Comparison of ENCODE assay signal across 18 cellular contexts in genomic region chr3:194273396-194274310, GRCh38.
A peak's percentile ranks its signal among the peaks of the same experiment; 100 is the strongest.
DNase-seq lines count a peak whose midpoint lies in the region; ATAC-seq, FAIRE-seq and TF ChIP-seq lines count a peak whose summit lies in the region.
"Had no signal": no experiment of that assay in that cellular context is flagged by ENCODE, and none has a peak within 500 bp of the region (broad histone marks: within the 10 kb centered on the region; RNA-seq: fewer than 3 reads in every experiment).

No MANE protein-coding gene starts in this region.

- no peak overlapping the region for H3K4me3 Mint-ChIP-seq in natural killer cell treated with Interleukin-12 subunit alpha and Interleukin-12 subunit beta and Interleukin-15 and Interleukin-18, amount 100 ng/mL, for 72 hours
- no peak overlapping the region for H3K4me3 Mint-ChIP-seq in natural killer cell
- H3K4me3 Mint-ChIP-seq: activated CD8-positive, alpha-beta T cell treated with anti-CD3 and anti-CD28 coated beads for 36 hours; activated T-helper 1 cell treated with anti-CD3 and anti-CD28 coated beads, Interleukin-12 subunit alpha, Interleukin-12 subunit beta, Interleukin-2, Interleukin-4 antibody, amounts not matched to agents 30 ng/mL and 10 ng/mL and 1 ng/mL, durations not matched to agents 14 hours and 24 hours and 36 hours; CD4-positive, alpha-beta memory T cell; T-cell had no signal

- H3K9ac ChIP-seq in H1 (replicated peaks in 1 of 4; ENCODE audit: extremely low read depth in 1 of 4, low read depth in 3 of 4, low read length in 3 of 4) = no peak overlapping the region
- H3K9ac ChIP-seq in neuronal stem cell (ENCODE audit: low read depth, low read length, poor library complexity) = no peak overlapping the region

- H3K4ac ChIP-seq in H1 (replicated peaks; ENCODE audit: insufficient read length, low read depth, low read length) (no peak overlapping the region), neuronal stem cell (ENCODE audit: low read length) (peak overlapping the region; percentile 39)

- H3K27me3 ChIP-seq in H1 (replicated peaks in 1 of 4; ENCODE audit: control insufficient read depth in 3 of 4, extremely low read depth in 1 of 4, insufficient read depth in 3 of 4, low read length in 3 of 4) (peaks cover 0 to 4% (median 1%) of the 10 kb centered on the region in 4 experiments; a peak in 3 of 7 replicates), neuronal stem cell (ENCODE audit: control insufficient read depth in 3 of 3, insufficient read depth in 3 of 3, low read depth in 1 of 3, low read length in 3 of 3) (no peaks in the 10 kb centered on the region), uterus (no peaks in the 10 kb centered on the region), vagina (no peaks in the 10 kb centered on the region)

- peak in 1 of 2 donors; percentile 18 for ATAC-seq in natural killer cell treated with Interleukin-12 subunit alpha and Interleukin-12 subunit beta and Interleukin-15 and Interleukin-18, amount 100 ng/mL, for 72 hours
- ATAC-seq in natural killer cell = no peak
- ATAC-seq: activated CD8-positive, alpha-beta T cell treated with anti-CD3 and anti-CD28 coated beads for 36 hours; T-cell had no signal

- 91% methylated on average over 19 of the region's 19 CpGs; no CpG with 5 or more reads in 1 of the 2 experiments for WGBS in H1 (ENCODE audit: extremely low coverage in 1 of 2, insufficient coverage in 1 of 2, insufficient read length in 1 of 2, insufficient replicate concordance in 2 of 2, low coverage in 1 of 2, low lambda C conversion rate in 2 of 2, missing lambda C conversion rate in 1 of 2), 2 experiments
- no CpG with 5 or more reads among the region's 19 CpGs for WGBS in neuronal stem cell (ENCODE audit: extremely low coverage in 2 of 2, insufficient read length in 2 of 2, insufficient replicate concordance in 1 of 2), 2 donors

- peak; percentile 55 for DNase-seq in natural killer cell treated with Interleukin-12 subunit alpha and Interleukin-12 subunit beta and Interleukin-15 and Interleukin-18, amount 100 ng/mL, for 72 hours (ENCODE audit: low spot score)
- no peak for DNase-seq in natural killer cell
- DNase-seq in H1 (ENCODE audit: low read depth in 1 of 2, low spot score in 2 of 2) = no peak
- no peak for DNase-seq in neuronal stem cell (ENCODE audit: low spot score)
- DNase-seq in uterus = peak; percentile 10 to 20
- DNase-seq in NCI-H1930 (lab: John Stamatoyannopoulos, UW) = no peak
- DNase-seq in NCI-H1048 (lab: John Stamatoyannopoulos, UW) = no peak
- no peak for DNase-seq in vagina (ENCODE audit: extremely low spot score in 2 of 2)
- DNase-seq: ACHN; activated CD8-positive, alpha-beta T cell treated with anti-CD3 and anti-CD28 coated beads for 36 hours; CD4-positive, alpha-beta memory T cell; immature natural killer cell; NCI-H2107; NCI-H748 treated with DMSO at 0.1 percent for 48 hours; stimulated activated naive CD4-positive, alpha-beta T cell had no signal

- H3K23me2 ChIP-seq in H1 (ENCODE audit: low read depth, low read length) = no peaks in the 10 kb centered on the region

- TF ChIP-seq EP300 in H1 (IDR thresholded peaks at IDR 0.05; ENCODE audit: borderline replicate concordance in 1 of 2, low read depth in 2 of 2, low read length in 2 of 2) = no peak

- peaks cover 0 to 26% (median 10%) of the 10 kb centered on the region in 4 experiments; a peak in 6 of 7 replicates for H3K4me1 ChIP-seq in H1 (replicated peaks in 1 of 4; ENCODE audit: control insufficient read depth in 3 of 4, insufficient read depth in 4 of 4, low read length in 3 of 4)
- peaks cover 42 to 48% of the 10 kb centered on the region in 2 donors for H3K4me1 ChIP-seq in neuronal stem cell (ENCODE audit: control insufficient read depth in 2 of 2, insufficient read depth in 1 of 2, low read depth in 1 of 2, low read length in 2 of 2)
- peaks cover 7 to 33% of the 10 kb centered on the region in 2 donors for H3K4me1 ChIP-seq in uterus
- H3K4me1 ChIP-seq in vagina = peaks cover 74% of the 10 kb centered on the region

- TF ChIP-seq RAD21 in H1 (IDR thresholded peaks at IDR 0.05 in 1 of 2, conservative IDR thresholded peaks at IDR 0.05 in 1 of 2; ENCODE audit: low read depth in 2 of 2, low read length in 2 of 2) = no peak

- H2AFZ ChIP-seq in H1 (ENCODE audit: low read length) = no peak overlapping the region
- H2AFZ ChIP-seq in neuronal stem cell (ENCODE audit: low read length) = no peak overlapping the region

- H3K27ac Mint-ChIP-seq in natural killer cell treated with Interleukin-12 subunit alpha and Interleukin-12 subunit beta and Interleukin-15 and Interleukin-18, amount 100 ng/mL, for 72 hours = no peak overlapping the region
- H3K27ac Mint-ChIP-seq in natural killer cell = peak overlapping the region in 1 of 2 donors; percentile 31
- H3K27ac Mint-ChIP-seq: activated CD8-positive, alpha-beta T cell treated with anti-CD3 and anti-CD28 coated beads for 36 hours; activated T-helper 1 cell treated with anti-CD3 and anti-CD28 coated beads, Interleukin-12 subunit alpha, Interleukin-12 subunit beta, Interleukin-2, Interleukin-4 antibody, amounts not matched to agents 30 ng/mL and 10 ng/mL and 1 ng/mL, durations not matched to agents 14 hours and 24 hours and 36 hours; CD4-positive, alpha-beta memory T cell; progenitor cell of endocrine pancreas; T-cell had no signal

- no peak overlapping the region for H3K14ac ChIP-seq in H1 (ENCODE audit: insufficient read length)
- H3K14ac ChIP-seq in neuronal stem cell (ENCODE audit: low read length) = no peak overlapping the region

- H4K5ac ChIP-seq in H1 (ENCODE audit: insufficient read length, low read depth, low read length) = no peak overlapping the region

- FAIRE-seq in H1 (lab: Jason Lieb, UNC) = no peak

- H2AK5ac ChIP-seq in H1 (ENCODE audit: low read depth, low read length) (peak overlapping the region; percentile 48; the same call in 1 of the 2 replicates), neuronal stem cell (ENCODE audit: low read depth, low read length) (peak overlapping the region; percentile 81)

- H3K79me2 ChIP-seq in H1 (ENCODE audit: control insufficient read depth in 1 of 2, insufficient read depth in 2 of 2, low read length in 2 of 2) = no peaks in the 10 kb centered on the region

- TF ChIP-seq POLR2A in H1 (IDR thresholded peaks at IDR 0.05; ENCODE audit: control extremely low read depth in 1 of 2, low read depth in 2 of 2, low read length in 2 of 2) (no peak), uterus (IDR thresholded peaks at IDR 0.05) (no peak), vagina (IDR thresholded peaks at IDR 0.05) (no peak)

- H2BK12ac ChIP-seq in H1 (ENCODE audit: low read depth, low read length) = peak overlapping the region; percentile 80; the same call in 1 of the 2 replicates
- H2BK12ac ChIP-seq in neuronal stem cell (ENCODE audit: low read length) = peak overlapping the region; percentile 98

- no peak overlapping the region for H3K56ac ChIP-seq in H1 (replicated peaks; ENCODE audit: insufficient read length, low read depth, low read length)

- H3K27me3 Mint-ChIP-seq in natural killer cell treated with Interleukin-12 subunit alpha and Interleukin-12 subunit beta and Interleukin-15 and Interleukin-18, amount 100 ng/mL, for 72 hours = no peaks in the 10 kb centered on the region
- no peaks in the 10 kb centered on the region for H3K27me3 Mint-ChIP-seq in natural killer cell (ENCODE audit: low read depth in 2 of 2)
- H3K27me3 Mint-ChIP-seq: progenitor cell of endocrine pancreas had no signal

- H2BK15ac ChIP-seq in H1 (ENCODE audit: low read length) (peak overlapping the region; percentile 74; the same call in 1 of the 2 replicates), neuronal stem cell (ENCODE audit: low read length) (peak overlapping the region; percentile 55)

- TF ChIP-seq CTCF in natural killer cell (IDR thresholded peaks at IDR 0.05) (no peak), H1 (IDR thresholded peaks at IDR 0.05; ENCODE audit: control extremely low read depth in 1 of 3, insufficient read depth in 1 of 3, low read depth in 1 of 3, low read length in 3 of 3) (no peak), uterus (IDR thresholded peaks at IDR 0.05) (no peak), vagina (IDR thresholded peaks at IDR 0.05) (no peak)

- H3K4me2 ChIP-seq in H1 (ENCODE audit: insufficient read depth in 1 of 2, low read depth in 2 of 2, low read length in 2 of 2) (no peak overlapping the region), neuronal stem cell (ENCODE audit: insufficient read depth, low read length, poor library complexity, severe bottlenecking) (no peak overlapping the region)

- H4K20me1 ChIP-seq in H1 (replicated peaks in 1 of 2; ENCODE audit: control insufficient read depth in 1 of 2, insufficient read depth in 2 of 2, low read length in 2 of 2) = no peaks in the 10 kb centered on the region

- no peaks in the 10 kb centered on the region for H3K36me3 Mint-ChIP-seq in natural killer cell treated with Interleukin-12 subunit alpha and Interleukin-12 subunit beta and Interleukin-15 and Interleukin-18, amount 100 ng/mL, for 72 hours
- no peaks in the 10 kb centered on the region for H3K36me3 Mint-ChIP-seq in natural killer cell
- H3K36me3 Mint-ChIP-seq: CD4-positive, alpha-beta memory T cell; T-cell had no signal

- no peak overlapping the region; the same call in 1 of the 2 replicates for H3K18ac ChIP-seq in H1 (ENCODE audit: extremely low read depth, low read length)
- H3K18ac ChIP-seq in neuronal stem cell (ENCODE audit: low read length) = peak overlapping the region; percentile 87

- H3K23ac ChIP-seq in H1 (ENCODE audit: insufficient read length) = no peak overlapping the region
- peak overlapping the region; percentile 38 for H3K23ac ChIP-seq in neuronal stem cell (ENCODE audit: low read depth, low read length, poor library complexity)

- POLR2A ChIA-PET in H1 (lab: Charles Lee; ENCODE audit: partially characterized antibody) = interaction anchor here (1.1 kb wide), 1 partner anchor 459 kb away, joined by 3 read pairs; no protein-coding TSS in a partner anchor

- H3K27ac ChIP-seq in H1 (ENCODE audit: low read depth, low read length) (no peak overlapping the region), neuronal stem cell (replicated peaks; ENCODE audit: low read length) (no peak overlapping the region), uterus (peak overlapping the region in 1 of 2 donors; percentile 17), vagina (no peak overlapping the region)

- H3K79me1 ChIP-seq in H1 (ENCODE audit: low read depth, low read length) (no peaks in the 10 kb centered on the region), neuronal stem cell (ENCODE audit: low read depth, low read length) (no peaks in the 10 kb centered on the region)

- no peaks in the 10 kb centered on the region for H3K9me3 Mint-ChIP-seq in natural killer cell treated with Interleukin-12 subunit alpha and Interleukin-12 subunit beta and Interleukin-15 and Interleukin-18, amount 100 ng/mL, for 72 hours
- no peaks in the 10 kb centered on the region for H3K9me3 Mint-ChIP-seq in natural killer cell
- H3K9me3 Mint-ChIP-seq: activated CD8-positive, alpha-beta T cell treated with anti-CD3 and anti-CD28 coated beads for 36 hours; activated T-helper 1 cell treated with anti-CD3 and anti-CD28 coated beads, Interleukin-12 subunit alpha, Interleukin-12 subunit beta, Interleukin-2, Interleukin-4 antibody, amounts not matched to agents 30 ng/mL and 10 ng/mL and 1 ng/mL, durations not matched to agents 14 hours and 24 hours and 36 hours; CD4-positive, alpha-beta memory T cell; immature natural killer cell; T-cell had no signal

- intact Hi-C loops in natural killer cell (cut with micrococcal nuclease) = no loop called here
- intact Hi-C loops in uterus (cut with DNase I; ENCODE audit: low total_unique reads) = no loop called here
- intact Hi-C loops in vagina (cut with DNase I) = loop anchor here (5.0 kb wide), 1 partner anchor 271 kb away; no protein-coding TSS in a partner anchor

- H3K9me3 ChIP-seq in H1 (ENCODE audit: insufficient read depth in 2 of 2, low read depth in 1 of 2, low read length in 1 of 2) (no peaks in the 10 kb centered on the region), neuronal stem cell (replicated peaks in 1 of 2; ENCODE audit: control insufficient read depth in 2 of 2, insufficient read depth in 1 of 2, low read depth in 1 of 2, low read length in 2 of 2) (no peaks in the 10 kb centered on the region), uterus (no peaks in the 10 kb centered on the region), vagina (no peaks in the 10 kb centered on the region)

- H3K4me3 ChIP-seq in H1 (ENCODE audit: extremely low read depth in 1 of 4, insufficient read depth in 2 of 4, low read depth in 3 of 4, low read length in 4 of 4) (no peak overlapping the region), neuronal stem cell (ENCODE audit: low read length in 2 of 2) (no peak overlapping the region), uterus (no peak overlapping the region), vagina (no peak overlapping the region)

- peak overlapping the region; percentile 80; the same call in 1 of the 2 replicates for H2BK20ac ChIP-seq in H1 (ENCODE audit: low read length)

- H3K36me3 ChIP-seq in H1 (ENCODE audit: control insufficient read depth in 2 of 4, insufficient read depth in 4 of 4, low read length in 3 of 4) (no peaks in the 10 kb centered on the region), neuronal stem cell (replicated peaks in 1 of 2; ENCODE audit: control insufficient read depth in 2 of 2, insufficient read depth in 2 of 2, low read length in 2 of 2) (no peaks in the 10 kb centered on the region), uterus (no peaks in the 10 kb centered on the region), vagina (no peaks in the 10 kb centered on the region)

- H3K4me1 Mint-ChIP-seq in natural killer cell treated with Interleukin-12 subunit alpha and Interleukin-12 subunit beta and Interleukin-15 and Interleukin-18, amount 100 ng/mL, for 72 hours (ENCODE audit: low read depth in 2 of 2) = peaks cover 14 to 22% of the 10 kb centered on the region in 2 donors
- peaks cover 30% of the 10 kb centered on the region in 2 donors for H3K4me1 Mint-ChIP-seq in natural killer cell

- H4K8ac ChIP-seq in H1 (ENCODE audit: extremely low read depth, insufficient read depth, low read length) (no peak overlapping the region), neuronal stem cell (ENCODE audit: low read depth, low read length) (no peak overlapping the region)

- CTCF ChIA-PET in H1 (lab: Charles Lee; ENCODE audit: partially characterized antibody) = interaction anchor here (0.8 to 7.5 kb wide), 9 partner anchors 8 to 493 kb away, joined by 3 to 79 read pairs (median 4); no protein-coding TSS in a partner anchor

- H4K91ac ChIP-seq in H1 (replicated peaks; ENCODE audit: insufficient read length, low read length) (peak overlapping the region; percentile 33), neuronal stem cell (ENCODE audit: low read depth, low read length, poor library complexity) (no peak overlapping the region)

- no peak overlapping the region for H2BK5ac ChIP-seq in H1 (ENCODE audit: low read depth, low read length)
- peak overlapping the region; percentile 47 for H2BK5ac ChIP-seq in neuronal stem cell (ENCODE audit: low read length)

- H2BK120ac ChIP-seq in H1 (replicated peaks; ENCODE audit: low read depth, low read length) (peak overlapping the region; percentile 56), neuronal stem cell (ENCODE audit: low read depth, low read length) (no peak overlapping the region)

Comparison
In these comparisons a context has a peak if more than half of its experiments do, and no peak if none do; other contexts are left out.
1. DNase-seq: peak in natural killer cell treated with Interleukin-12 subunit alpha and Interleukin-12 subunit beta and Interleukin-15 and Interleukin-18, amount 100 ng/mL, for 72 hours (single experiment) and uterus (2 of 2); none in natural killer cell (single experiment), H1 (0 of 2), neuronal stem cell (single experiment), NCI-H1930 (0 of 2), NCI-H1048 (single experiment) and vagina (0 of 2).